9 cellular contexts compared by ENCODE assay signal in the genomic region with DNA sequence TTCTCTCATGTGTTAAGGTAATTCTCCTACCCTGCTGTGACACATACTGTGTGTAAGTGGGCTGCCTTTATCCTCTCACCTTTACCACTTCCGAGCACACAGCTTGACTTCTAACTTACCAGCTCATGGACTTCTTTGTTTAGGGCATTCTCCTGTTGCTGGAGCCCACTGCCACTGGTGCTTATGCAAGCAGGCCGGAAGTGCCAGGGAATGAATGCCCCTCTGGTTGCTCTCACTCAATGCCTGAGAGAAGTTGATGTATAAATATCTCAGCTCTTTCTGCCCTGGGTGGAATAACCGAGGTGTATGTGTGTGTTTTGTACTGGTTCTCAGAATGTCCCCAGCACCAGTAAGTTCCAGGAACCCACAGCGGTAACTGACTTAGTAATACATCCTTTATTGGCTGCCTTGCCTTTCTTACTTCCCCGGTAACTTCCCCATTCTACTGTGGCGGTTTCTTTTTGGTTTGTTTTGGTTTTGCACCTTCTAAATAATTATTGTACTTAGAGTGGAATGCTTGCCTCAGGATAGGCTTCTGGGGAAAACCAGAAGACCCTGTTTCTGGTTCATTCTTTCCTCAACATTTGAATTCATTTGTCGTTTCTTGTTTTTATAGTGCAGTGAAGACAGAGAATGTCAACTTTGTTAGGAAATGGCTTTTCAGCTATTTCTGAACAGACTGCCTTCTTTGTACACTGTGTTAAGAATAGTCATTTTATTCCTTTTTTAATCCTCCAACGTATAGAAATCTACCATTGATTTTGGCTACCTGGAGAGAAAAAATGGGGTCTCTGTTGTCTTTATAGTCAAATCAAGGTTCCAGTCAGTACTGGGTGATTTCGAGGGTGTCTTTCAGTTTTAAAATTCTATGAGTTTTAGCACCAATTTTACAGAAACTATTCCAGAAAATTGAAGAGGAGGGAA. TPM values are rescaled to one million over a fixed set of nuclear protein-coding genes. Genes with fewer than 3 reads are reported as not detected.
A peak's percentile ranks its signal among the peaks of the same experiment; 100 is the strongest.
DNase-seq lines count a peak whose midpoint lies in the region; ATAC-seq, FAIRE-seq and TF ChIP-seq lines count a peak whose summit lies in the region.
"Had no signal": no experiment of that assay in that cellular context is flagged by ENCODE, and none has a peak within 500 bp of the region (broad histone marks: within the 10 kb centered on the region; RNA-seq: fewer than 3 reads in every experiment).

No MANE protein-coding gene starts in this region.

- H3K36me3 Mint-ChIP-seq in stimulated activated effector memory CD8-positive, alpha-beta T cell treated with anti-CD3 and anti-CD28 coated beads, Interleukin-12 subunit alpha, Interleukin-12 subunit beta, amount 100 ng/mL, for 72 hours = no peaks in the 10 kb centered on the region

- H3K4me1 ChIP-seq in MM.1S (ENCODE audit: low read length) = no peaks in the 10 kb centered on the region
- H3K4me1 ChIP-seq in iPS-20b (ENCODE audit: insufficient read depth, low read length) = peaks cover 7% of the 10 kb centered on the region; the same call in 1 of the 2 replicates
- H3K4me1 ChIP-seq: SJCRH30 had no signal

- no peaks in the 10 kb centered on the region for H4K20me1 ChIP-seq in MM.1S (ENCODE audit: insufficient read depth, low read length)

- H3K9me2 ChIP-seq in MM.1S (replicated peaks; ENCODE audit: insufficient read depth, low read length) = no peaks in the 10 kb centered on the region

- H2AFZ ChIP-seq in MM.1S (ENCODE audit: low read length) = peak overlapping the region; percentile 61

- peak overlapping the region; percentile 72 for H3K4me3 Mint-ChIP-seq in stimulated activated effector memory CD8-positive, alpha-beta T cell treated with anti-CD3 and anti-CD28 coated beads, Interleukin-12 subunit alpha, Interleukin-12 subunit beta, amount 100 ng/mL, for 72 hours

- H3K79me2 ChIP-seq in MM.1S (ENCODE audit: low read length) = no peaks in the 10 kb centered on the region

- TF ChIP-seq CTCF in MM.1S (IDR thresholded peaks at IDR 0.05; ENCODE audit: low read length) (no peak), D721Med (IDR thresholded peaks at IDR 0.05; ENCODE audit: insufficient read depth, missing control alignments) (no peak)

- peak overlapping the region; percentile 75 for H3K4me2 ChIP-seq in MM.1S (ENCODE audit: low read depth, low read length)

- H3K4me3 ChIP-seq in H7 (ENCODE audit: insufficient read depth, low read depth, low read length) (no peak overlapping the region), MM.1S (ENCODE audit: low read length) (peak overlapping the region; percentile 47), iPS-20b (ENCODE audit: low read length) (peak overlapping the region; percentile 46; the same call in 1 of the 2 replicates)
- H3K4me3 ChIP-seq: SJCRH30 had no signal

- peak overlapping the region; percentile 78 for H3K27ac Mint-ChIP-seq in stimulated activated effector memory CD8-positive, alpha-beta T cell treated with anti-CD3 and anti-CD28 coated beads, Interleukin-12 subunit alpha, Interleukin-12 subunit beta, amount 100 ng/mL, for 72 hours

- ATAC-seq in GM18498 (IDR thresholded peaks at IDR 0.05; ENCODE audit: unreplicated experiment) = peak; percentile 98
- ATAC-seq in stimulated activated effector memory CD8-positive, alpha-beta T cell treated with anti-CD3 and anti-CD28 coated beads, Interleukin-12 subunit alpha, Interleukin-12 subunit beta, amount 100 ng/mL, for 72 hours = peak; percentile 98

- H3K9me3 ChIP-seq in MM.1S (replicated peaks; ENCODE audit: insufficient read depth, low read length) = no peaks in the 10 kb centered on the region
- H3K9me3 ChIP-seq in iPS-20b (ENCODE audit: insufficient read depth, low read depth, low read length) = no peaks in the 10 kb centered on the region
- H3K9me3 ChIP-seq: SJCRH30 had no signal

- H3K27ac ChIP-seq in MM.1S (ENCODE audit: low read length) (peak overlapping the region; percentile 31; the same call in 1 of the 2 replicates), iPS-20b (ENCODE audit: low read length) (no peak overlapping the region)
- H3K27ac ChIP-seq: SJCRH30 had no signal

- no peaks in the 10 kb centered on the region for H3F3A ChIP-seq in MM.1S (ENCODE audit: insufficient read depth, low read length)

- no peaks in the 10 kb centered on the region for H3K27me3 ChIP-seq in H7 (ENCODE audit: control insufficient read depth, insufficient read depth, low read length)
- H3K27me3 ChIP-seq in MM.1S (replicated peaks; ENCODE audit: insufficient read depth, low read length) = no peaks in the 10 kb centered on the region
- H3K27me3 ChIP-seq in iPS-20b (ENCODE audit: insufficient read depth, low read length) = no peaks in the 10 kb centered on the region
- H3K27me3 ChIP-seq: SJCRH30 had no signal

- peak; percentile 80 for DNase-seq in H7
- peak; percentile 35 for DNase-seq in MM.1S
- DNase-seq in activated CD4-positive, alpha-beta T cell treated with anti-CD3 and anti-CD28 coated beads, Interleukin-2, amount 50 U/mL, for 48 hours = peak; percentile 30 to 31
- peak; percentile 11 to 66 for DNase-seq in stimulated activated effector memory CD8-positive, alpha-beta T cell treated with anti-CD3 and anti-CD28 coated beads, Interleukin-12 subunit alpha, Interleukin-12 subunit beta, amount 100 ng/mL, for 72 hours (ENCODE audit: low spot score in 2 of 2)
- no peak for DNase-seq in D721Med (ENCODE audit: insufficient read length, low spot score)
- no peak for DNase-seq in glomerular visceral epithelial cell (ENCODE audit: extremely low spot score)

- peaks cover 8% of the 10 kb centered on the region for H3K4me1 Mint-ChIP-seq in stimulated activated effector memory CD8-positive, alpha-beta T cell treated with anti-CD3 and anti-CD28 coated beads, Interleukin-12 subunit alpha, Interleukin-12 subunit beta, amount 100 ng/mL, for 72 hours

- H3K9ac ChIP-seq in MM.1S (ENCODE audit: low read length) (peak overlapping the region; percentile 27; the same call in 1 of the 2 replicates), iPS-20b (ENCODE audit: low read depth, low read length) (peak overlapping the region; percentile 63; the same call in 1 of the 2 replicates)

- no peaks in the 10 kb centered on the region for H3K9me3 Mint-ChIP-seq in stimulated activated effector memory CD8-positive, alpha-beta T cell treated with anti-CD3 and anti-CD28 coated beads, Interleukin-12 subunit alpha, Interleukin-12 subunit beta, amount 100 ng/mL, for 72 hours

- H3K36me3 ChIP-seq in H7 (replicated peaks; ENCODE audit: control insufficient read depth, insufficient read depth, low read length) = no peaks in the 10 kb centered on the region
- H3K36me3 ChIP-seq in MM.1S (replicated peaks; ENCODE audit: insufficient read depth, low read length) = no peaks in the 10 kb centered on the region
- no peaks in the 10 kb centered on the region for H3K36me3 ChIP-seq in iPS-20b (ENCODE audit: insufficient read depth, low read depth, low read length)
- H3K36me3 ChIP-seq: SJCRH30 had no signal

- no peak for FAIRE-seq in D721Med (lab: Jason Lieb, UNC)

RNA-seq across cellular contexts. Expression of gene CXorf58, which starts 45.4 kb away (rescaled TPM):
- 0.07 TPM in 1 of 2 replicates, not detected in the other for total RNA-seq in H7 (2014; rRNA removed; shearing (Covaris generic))

RNA-seq across cellular contexts. Expression of gene APOO, which starts 45.5 kb away (rescaled TPM):
- 72.0 and 72.2 TPM in 2 replicates for total RNA-seq in H7 (2014; rRNA removed; shearing (Covaris generic))

Comparison
In these comparisons a context has a peak if more than half of its experiments do, and no peak if none do; other contexts are left out.
1. DNase-seq: peak in H7 (single experiment), MM.1S (single experiment), activated CD4-positive, alpha-beta T cell treated with anti-CD3 and anti-CD28 coated beads, Interleukin-2, amount 50 U/mL, for 48 hours (2 of 2) and stimulated activated effector memory CD8-positive, alpha-beta T cell treated with anti-CD3 and anti-CD28 coated beads, Interleukin-12 subunit alpha, Interleukin-12 subunit beta, amount 100 ng/mL, for 72 hours (2 of 2); none in D721Med (single experiment) and glomerular visceral epithelial cell (single experiment).